ENCODE assay signal across 25 cellular contexts in the genomic region with DNA sequence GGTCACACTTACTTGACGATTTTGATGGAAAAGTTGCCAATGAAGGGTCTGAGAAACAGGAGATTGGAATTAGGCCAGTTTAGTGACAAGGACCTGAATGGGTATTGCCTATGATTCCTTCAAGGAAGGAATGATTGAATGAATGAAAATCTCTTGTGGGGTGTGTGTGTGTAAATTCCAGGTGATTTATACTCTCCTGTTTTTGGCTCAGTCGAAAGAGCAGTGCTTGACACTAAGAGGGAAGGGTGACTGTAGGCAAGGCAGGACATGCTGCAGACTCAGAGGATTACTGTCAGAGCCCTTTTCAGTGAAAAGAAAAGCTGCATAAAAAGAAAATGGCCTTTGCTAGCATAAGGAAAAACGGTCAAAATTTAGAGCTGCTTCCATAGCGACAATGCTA. TPM values are rescaled to one million over a fixed set of nuclear protein-coding genes. Genes with fewer than 3 reads are reported as not detected.
A peak's percentile ranks its signal among the peaks of the same experiment; 100 is the strongest.
DNase-seq lines count a peak whose midpoint lies in the region; ATAC-seq and TF ChIP-seq lines count a peak whose summit lies in the region.
"Had no signal": no experiment of that assay in that cellular context is flagged by ENCODE, and none has a peak within 500 bp of the region (broad histone marks: within the 10 kb centered on the region; RNA-seq: fewer than 3 reads in every experiment).

No MANE protein-coding gene starts in this region.

- intact Hi-C loops in MCF 10A (cut with micrococcal nuclease): no loop called here
- intact Hi-C loops in breast epithelium (cut with DNase I; ENCODE audit: low total_unique reads): no loop called here
- intact Hi-C loops in adrenal gland (cut with DNase I): no loop called here

- 57 to 75% (median 69%) methylated on average over 4 of the region's 4 CpGs for WGBS in adrenal gland, 4 donors

- H3K9me3 Mint-ChIP-seq in MCF 10A (ENCODE audit: unreplicated experiment) (no peaks in the 10 kb centered on the region), nephron progenitor cell (no peaks in the 10 kb centered on the region)

- H3K4me3 ChIP-seq in breast epithelium: no peak overlapping the region
- H3K4me3 ChIP-seq in adrenal gland: no peak overlapping the region
- no peak overlapping the region for H3K4me3 ChIP-seq in WERI-Rb-1 (ENCODE audit: low read depth, low read length)
- H3K4me3 ChIP-seq: BLaER1 treated with 17β-estradiol and CSF1 and Interleukin-3, amounts not matched to agents 10 nM and 100 nM had no signal

- H3K4me3 Mint-ChIP-seq in MCF 10A (ENCODE audit: unreplicated experiment): no peak overlapping the region
- H3K4me3 Mint-ChIP-seq in nephron progenitor cell: no peak overlapping the region
- H3K4me3 Mint-ChIP-seq: CD4-positive, alpha-beta memory T cell had no signal

- no peaks in the 10 kb centered on the region for H3K27me3 Mint-ChIP-seq in MCF 10A (ENCODE audit: insufficient read depth, unreplicated experiment)
- H3K27me3 Mint-ChIP-seq in nephron progenitor cell (ENCODE audit: low read depth, poor library complexity): peaks cover 4% of the 10 kb centered on the region

- DNase-seq in MCF 10A (ENCODE audit: unreplicated experiment) (no peak), breast epithelium (ENCODE audit: low spot score in 2 of 2) (no peak), nephron progenitor cell (no peak), NCI-H1417 (lab: John Stamatoyannopoulos, UW) (no peak), adrenal gland (no peak), WERI-Rb-1 (no peak)
- DNase-seq: Caco-2; CD4-positive, alpha-beta memory T cell; DMS 273 treated with DMSO at 0.1 percent for 48 hours; DND-41; GOT3; KG1; NCI-H1092 treated with DMSO at 0.1 percent for 48 hours; NCI-H2029 treated with DMSO at 0.1 percent for 48 hours; NCI-H2171 treated with DMSO at 0.1 percent for 48 hours; NCI-H446; NCI-H526; SIG-M5 had no signal

- peaks cover 33% of the 10 kb centered on the region for H3K4me1 Mint-ChIP-seq in MCF 10A (ENCODE audit: insufficient read depth, unreplicated experiment)
- peaks cover 25% of the 10 kb centered on the region for H3K4me1 Mint-ChIP-seq in nephron progenitor cell

- CTCF ChIA-PET in MCF 10A (lab: Yijun Ruan, JAX): interaction anchor here (0.6 to 1.9 kb wide), 6 partner anchors 10 to 206 kb away, joined by 3 to 8 read pairs (median 3); partner anchors contain the start of gene C1orf21

- H3K9me3 ChIP-seq in breast epithelium: no peaks in the 10 kb centered on the region
- H3K9me3 ChIP-seq in adrenal gland (replicated peaks in 1 of 3): no peaks in the 10 kb centered on the region
- H3K9me3 ChIP-seq in WERI-Rb-1 (ENCODE audit: severe bottlenecking): no peaks in the 10 kb centered on the region
- H3K9me3 ChIP-seq: BLaER1 treated with 17β-estradiol and CSF1 and Interleukin-3, amounts not matched to agents 10 nM and 100 nM; Caco-2 had no signal

- peaks cover 30% of the 10 kb centered on the region for H3K36me3 Mint-ChIP-seq in MCF 10A (ENCODE audit: insufficient read depth, unreplicated experiment)
- peaks cover 15% of the 10 kb centered on the region for H3K36me3 Mint-ChIP-seq in nephron progenitor cell (ENCODE audit: low read depth)
- H3K36me3 Mint-ChIP-seq: CD4-positive, alpha-beta memory T cell had no signal

- H3K4me1 ChIP-seq in breast epithelium (no peaks in the 10 kb centered on the region), adrenal gland (replicated peaks in 1 of 2) (peaks cover 15 to 57% of the 10 kb centered on the region in 2 donors)
- H3K4me1 ChIP-seq: Caco-2 had no signal

- POLR2A ChIA-PET in MCF 10A (lab: Yijun Ruan, JAX): interaction anchor here (0.6 to 4.9 kb wide), 14 partner anchors 9 to 643 kb away, joined by 3 to 19 read pairs (median 4); partner anchors contain the start of gene C1orf21

- H3K27ac ChIP-seq in breast epithelium (no peak overlapping the region), adrenal gland (no peak overlapping the region), WERI-Rb-1 (no peak overlapping the region)
- H3K27ac ChIP-seq: 22Rv1, RWPE1 had no signal

- no peaks in the 10 kb centered on the region for H3K36me3 ChIP-seq in breast epithelium
- no peaks in the 10 kb centered on the region for H3K36me3 ChIP-seq in adrenal gland (replicated peaks in 1 of 2)
- H3K36me3 ChIP-seq in WERI-Rb-1: no peaks in the 10 kb centered on the region

- BruUV-seq in MCF 10A (replicated peaks; lab: Mats Ljungman, UMichigan): no TSS peak

- TF ChIP-seq POLR2A in breast epithelium (IDR thresholded peaks at IDR 0.05) (no peak), adrenal gland (IDR thresholded peaks at IDR 0.05) (no peak)

- ATAC-seq in esophagus mucosa: peak; percentile 94
- no peak for ATAC-seq in GM21526 (IDR thresholded peaks at IDR 0.05; ENCODE audit: low FRiP score, unreplicated experiment)
- ATAC-seq: HCT116, SK-N-SH treated with all-trans-retinoic acid at 6 μM for 48 hours had no signal

- TF ChIP-seq CTCF in MCF 10A (IDR thresholded peaks at IDR 0.05; ENCODE audit: unreplicated experiment): no peak
- TF ChIP-seq CTCF in breast epithelium (IDR thresholded peaks at IDR 0.05): no peak
- no peak for TF ChIP-seq CTCF in nephron progenitor cell (IDR thresholded peaks at IDR 0.05)
- TF ChIP-seq CTCF in adrenal gland (IDR thresholded peaks at IDR 0.05): no peak
- TF ChIP-seq CTCF in WERI-Rb-1 (IDR thresholded peaks at IDR 0.05; ENCODE audit: low read depth, low read length): no peak

- H3K27me3 ChIP-seq in breast epithelium (no peaks in the 10 kb centered on the region), adrenal gland (no peaks in the 10 kb centered on the region), WERI-Rb-1 (ENCODE audit: insufficient read depth, low read depth, severe bottlenecking) (no peaks in the 10 kb centered on the region)
- H3K27me3 ChIP-seq: BLaER1 treated with 17β-estradiol and CSF1 and Interleukin-3, amounts not matched to agents 10 nM and 100 nM had no signal

- H3K27ac Mint-ChIP-seq in MCF 10A (ENCODE audit: low read depth, unreplicated experiment): peak overlapping the region; percentile 82
- peak overlapping the region; percentile 50 for H3K27ac Mint-ChIP-seq in nephron progenitor cell
- H3K27ac Mint-ChIP-seq: CD4-positive, alpha-beta memory T cell had no signal

RNA-seq across cellular contexts. Expression of gene C1orf21, which starts 30.1 kb away (rescaled TPM):
- total RNA-seq in MCF 10A (2022): 23.2 and 25.3 TPM in 2 replicates
- total RNA-seq in breast epithelium: 10 to 100 TPM; 31.5 to 75.7 (median 54.7) TPM
- 44.1 TPM for total RNA-seq in esophagus mucosa
- total RNA-seq in adrenal gland: 100 to 1,000 TPM in 3 of 8 donors, 10 to 100 TPM in 5; 42.2 to 177 (median 93.3) TPM
- 100 to 1,000 TPM in 1 of 3 donors, 10 to 100 TPM in 2; 50.1 to 168 (median 56.1) TPM for polyA plus RNA-seq in adrenal gland
